In genomic region chr12:82012176-82012575, GRCh38 we compare ENCODE assay signal across 39 cellular contexts.
"Had no signal": no experiment of that assay in that cellular context is flagged by ENCODE, and none has a peak within 500 bp of the region (broad histone marks: within the 10 kb centered on the region; RNA-seq: fewer than 3 reads in every experiment).

No MANE protein-coding gene starts in this region.

- H3K27me3 ChIP-seq: adrenal gland, ascending aorta, body of pancreas, brain microvascular endothelial cell, breast epithelium, cardiac muscle cell had no signal

- DNase-seq: activated effector memory CD4-positive, alpha-beta T cell treated with anti-CD3 and anti-CD28 coated beads, Interleukin-2, amount 50 U/mL, for 16 hours; activated effector memory CD4-positive, alpha-beta T cell treated with Interleukin-2 at 50 U/mL for 16 hours; activated gamma-delta T cell; activated gamma-delta T cell treated with Interleukin-2 at 50 U/mL for 16 hours; activated naive CD4-positive, alpha-beta T cell; activated naive CD4-positive, alpha-beta T cell treated with anti-CD3 and anti-CD28 coated beads for 36 hours; activated naive CD4-positive, alpha-beta T cell treated with anti-CD3 and anti-CD28 coated beads, Interleukin-2, amount 10 ng/mL, durations not matched to agents 7 days and 5 days; activated naive CD4-positive, alpha-beta T cell treated with anti-CD3 and anti-CD28 coated beads, Interleukin-2, amount 50 U/mL, for 16 hours; activated naive CD4-positive, alpha-beta T cell treated with Interleukin-2 at 50 U/mL for 16 hours; activated naive CD8-positive, alpha-beta T cell treated with anti-CD3 and anti-CD28 coated beads for 36 hours; activated naive CD8-positive, alpha-beta T cell treated with anti-CD3 and anti-CD28 coated beads, Interleukin-2, amount 10 ng/mL, durations not matched to agents 7 days and 5 days; activated naive CD8-positive, alpha-beta T cell treated with anti-CD3 and anti-CD28 coated beads, Interleukin-2, amount 50 U/mL, for 24 hours; activated T-cell treated with anti-CD3 and anti-CD28 coated beads, Interleukin-2, amount 50 U/mL, for 4 hours; activated T-cell treated with anti-CD3 and anti-CD28 coated beads, Interleukin-2, amount 50 U/mL, for 48 hours; activated T-cell treated with anti-CD3 and anti-CD28 coated beads, Interleukin-2, amount 50 U/mL, for 72 hours; adrenal gland; amniotic stem cell; amygdala; anterior cingulate cortex; aorta; body of pancreas; brain microvascular endothelial cell; caudate nucleus; central memory CD4-positive, alpha-beta T cell; cerebellar nuclear complex had no signal

- H3K9me3 Mint-ChIP-seq: activated naive CD4-positive, alpha-beta T cell treated with anti-CD3 and anti-CD28 coated beads for 36 hours; activated naive CD4-positive, alpha-beta T cell treated with anti-CD3 and anti-CD28 coated beads, Interleukin-2, amount 10 ng/mL, durations not matched to agents 7 days and 5 days; activated naive CD4-positive, alpha-beta T cell treated with anti-CD3 and anti-CD28 coated beads, Interleukin-2, amount 50 U/mL, for 24 hours; activated naive CD8-positive, alpha-beta T cell treated with anti-CD3 and anti-CD28 coated beads for 36 hours; activated naive CD8-positive, alpha-beta T cell treated with anti-CD3 and anti-CD28 coated beads, Interleukin-2, amount 10 ng/mL, durations not matched to agents 7 days and 5 days; activated T-cell treated with anti-CD3 and anti-CD28 coated beads, Interleukin-2, amount 50 U/mL, for 72 hours; activated T-helper 1 cell treated with anti-CD3 and anti-CD28 coated beads, Interleukin-12 subunit alpha, Interleukin-12 subunit beta, Interleukin-2, Interleukin-4 antibody, amounts not matched to agents 30 ng/mL and 10 ng/mL and 1 ng/mL, durations not matched to agents 14 hours and 24 hours and 36 hours; activated T-helper 17 cell treated with anti-CD3 and anti-CD28 coated beads, Interleukin-2, amount 50 U/mL, for 72 hours; brain had no signal

- H3K36me3 Mint-ChIP-seq: activated naive CD4-positive, alpha-beta T cell treated with anti-CD3 and anti-CD28 coated beads, Interleukin-2, amount 10 ng/mL, durations not matched to agents 7 days and 5 days; activated naive CD4-positive, alpha-beta T cell treated with anti-CD3 and anti-CD28 coated beads, Interleukin-2, amount 50 U/mL, for 24 hours; activated naive CD4-positive, alpha-beta T cell treated with anti-CD3 and anti-CD28 coated beads, Interleukin-2, amount 50 U/mL, for 72 hours; activated naive CD8-positive, alpha-beta T cell; activated naive CD8-positive, alpha-beta T cell treated with anti-CD3 and anti-CD28 coated beads for 36 hours; activated naive CD8-positive, alpha-beta T cell treated with anti-CD3 and anti-CD28 coated beads, Interleukin-2, amount 10 ng/mL, durations not matched to agents 7 days and 5 days; brain had no signal

- FAIRE-seq: astrocyte, bronchial epithelial cell, colon had no signal

- H3K27me3 Mint-ChIP-seq: activated naive CD4-positive, alpha-beta T cell treated with anti-CD3 and anti-CD28 coated beads, Interleukin-2, amount 10 ng/mL, durations not matched to agents 7 days and 5 days; activated naive CD8-positive, alpha-beta T cell; activated naive CD8-positive, alpha-beta T cell treated with anti-CD3 and anti-CD28 coated beads for 36 hours; activated naive CD8-positive, alpha-beta T cell treated with anti-CD3 and anti-CD28 coated beads, Interleukin-2, amount 50 U/mL, for 24 hours; activated T-helper 17 cell treated with anti-CD3 and anti-CD28 coated beads, Interleukin-2, amount 50 U/mL, for 72 hours; central memory CD8-positive, alpha-beta T cell had no signal

- ATAC-seq: activated naive CD4-positive, alpha-beta T cell treated with anti-CD3 and anti-CD28 coated beads, Interleukin-2, amount 50 U/mL, for 72 hours; activated naive CD8-positive, alpha-beta T cell treated with anti-CD3 and anti-CD28 coated beads, Interleukin-2, amount 50 U/mL, for 24 hours; activated T-cell treated with anti-CD3 and anti-CD28 coated beads, Interleukin-2, amount 50 U/mL, for 4 hours; activated T-cell treated with anti-CD3 and anti-CD28 coated beads, Interleukin-2, amount 50 U/mL, for 72 hours; activated T-helper 17 cell treated with anti-CD3 and anti-CD28 coated beads, Interleukin-2, amount 50 U/mL, for 72 hours; body of pancreas had no signal

- H3K27ac ChIP-seq: adrenal gland, ascending aorta, body of pancreas, brain microvascular endothelial cell, breast epithelium, cardiac muscle cell had no signal

- H3K4me3 ChIP-seq: adrenal gland, ascending aorta, body of pancreas, breast epithelium, cardiac muscle cell had no signal

- H3K4me1 ChIP-seq: adrenal gland, ascending aorta, body of pancreas, breast epithelium had no signal

- H3K36me3 ChIP-seq: adrenal gland, ascending aorta, brain microvascular endothelial cell, breast epithelium, cardiac muscle cell had no signal

- H3K4me1 Mint-ChIP-seq: activated naive CD4-positive, alpha-beta T cell treated with anti-CD3 and anti-CD28 coated beads, Interleukin-2, amount 10 ng/mL, durations not matched to agents 7 days and 5 days; activated naive CD4-positive, alpha-beta T cell treated with anti-CD3 and anti-CD28 coated beads, Interleukin-2, amount 50 U/mL, for 24 hours; activated naive CD8-positive, alpha-beta T cell treated with anti-CD3 and anti-CD28 coated beads for 36 hours; activated naive CD8-positive, alpha-beta T cell treated with anti-CD3 and anti-CD28 coated beads, Interleukin-2, amount 10 ng/mL, durations not matched to agents 7 days and 5 days; activated naive CD8-positive, alpha-beta T cell treated with anti-CD3 and anti-CD28 coated beads, Interleukin-2, amount 50 U/mL, for 24 hours; activated T-helper 17 cell treated with anti-CD3 and anti-CD28 coated beads, Interleukin-2, amount 50 U/mL, for 72 hours; brain; central memory CD8-positive, alpha-beta T cell had no signal

- H3K9me3 ChIP-seq: adrenal gland, ascending aorta, body of pancreas, breast epithelium had no signal

- H3K4me3 Mint-ChIP-seq: activated naive CD4-positive, alpha-beta T cell treated with anti-CD3 and anti-CD28 coated beads for 36 hours; activated naive CD4-positive, alpha-beta T cell treated with anti-CD3 and anti-CD28 coated beads, Interleukin-2, amount 10 ng/mL, durations not matched to agents 7 days and 5 days; activated naive CD4-positive, alpha-beta T cell treated with anti-CD3 and anti-CD28 coated beads, Interleukin-2, amount 50 U/mL, for 24 hours; activated naive CD8-positive, alpha-beta T cell; activated naive CD8-positive, alpha-beta T cell treated with anti-CD3 and anti-CD28 coated beads for 36 hours; activated naive CD8-positive, alpha-beta T cell treated with anti-CD3 and anti-CD28 coated beads, Interleukin-2, amount 10 ng/mL, durations not matched to agents 7 days and 5 days; activated naive CD8-positive, alpha-beta T cell treated with anti-CD3 and anti-CD28 coated beads, Interleukin-2, amount 50 U/mL, for 24 hours; activated T-cell treated with anti-CD3 and anti-CD28 coated beads, Interleukin-2, amount 50 U/mL, for 4 hours; activated T-cell treated with anti-CD3 and anti-CD28 coated beads, Interleukin-2, amount 50 U/mL, for 72 hours; activated T-helper 1 cell treated with anti-CD3 and anti-CD28 coated beads, Interleukin-12 subunit alpha, Interleukin-12 subunit beta, Interleukin-2, Interleukin-4 antibody, amounts not matched to agents 30 ng/mL and 10 ng/mL and 1 ng/mL, durations not matched to agents 14 hours and 24 hours and 36 hours; activated T-helper 17 cell treated with anti-CD3 and anti-CD28 coated beads, Interleukin-2, amount 50 U/mL, for 72 hours; brain; central memory CD8-positive, alpha-beta T cell had no signal

- H3K27ac Mint-ChIP-seq: activated naive CD4-positive, alpha-beta T cell treated with anti-CD3 and anti-CD28 coated beads for 36 hours; activated naive CD4-positive, alpha-beta T cell treated with anti-CD3 and anti-CD28 coated beads, Interleukin-2, amount 10 ng/mL, durations not matched to agents 7 days and 5 days; activated naive CD4-positive, alpha-beta T cell treated with anti-CD3 and anti-CD28 coated beads, Interleukin-2, amount 50 U/mL, for 24 hours; activated naive CD4-positive, alpha-beta T cell treated with anti-CD3 and anti-CD28 coated beads, Interleukin-2, amount 50 U/mL, for 72 hours; activated naive CD8-positive, alpha-beta T cell; activated naive CD8-positive, alpha-beta T cell treated with anti-CD3 and anti-CD28 coated beads for 36 hours; activated naive CD8-positive, alpha-beta T cell treated with anti-CD3 and anti-CD28 coated beads, Interleukin-2, amount 10 ng/mL, durations not matched to agents 7 days and 5 days; activated naive CD8-positive, alpha-beta T cell treated with anti-CD3 and anti-CD28 coated beads, Interleukin-2, amount 50 U/mL, for 24 hours; activated T-cell treated with anti-CD3 and anti-CD28 coated beads, Interleukin-2, amount 50 U/mL, for 72 hours; activated T-helper 1 cell treated with anti-CD3 and anti-CD28 coated beads, Interleukin-12 subunit alpha, Interleukin-12 subunit beta, Interleukin-2, Interleukin-4 antibody, amounts not matched to agents 30 ng/mL and 10 ng/mL and 1 ng/mL, durations not matched to agents 14 hours and 24 hours and 36 hours; activated T-helper 17 cell treated with anti-CD3 and anti-CD28 coated beads, Interleukin-2, amount 50 U/mL, for 72 hours; activated T-helper 2 cell treated with anti-CD3 and anti-CD28 coated beads, Interferon-gamma antibody, Interleukin-2, Interleukin-4, amounts not matched to agents 10 μg/mL and 5 μg/mL and 100 μg/mL, durations not matched to agents 14 hours and 24 hours and 36 hours; brain had no signal
